Comparison of ENCODE assay signal across 1 cellular context in the genomic region with DNA sequence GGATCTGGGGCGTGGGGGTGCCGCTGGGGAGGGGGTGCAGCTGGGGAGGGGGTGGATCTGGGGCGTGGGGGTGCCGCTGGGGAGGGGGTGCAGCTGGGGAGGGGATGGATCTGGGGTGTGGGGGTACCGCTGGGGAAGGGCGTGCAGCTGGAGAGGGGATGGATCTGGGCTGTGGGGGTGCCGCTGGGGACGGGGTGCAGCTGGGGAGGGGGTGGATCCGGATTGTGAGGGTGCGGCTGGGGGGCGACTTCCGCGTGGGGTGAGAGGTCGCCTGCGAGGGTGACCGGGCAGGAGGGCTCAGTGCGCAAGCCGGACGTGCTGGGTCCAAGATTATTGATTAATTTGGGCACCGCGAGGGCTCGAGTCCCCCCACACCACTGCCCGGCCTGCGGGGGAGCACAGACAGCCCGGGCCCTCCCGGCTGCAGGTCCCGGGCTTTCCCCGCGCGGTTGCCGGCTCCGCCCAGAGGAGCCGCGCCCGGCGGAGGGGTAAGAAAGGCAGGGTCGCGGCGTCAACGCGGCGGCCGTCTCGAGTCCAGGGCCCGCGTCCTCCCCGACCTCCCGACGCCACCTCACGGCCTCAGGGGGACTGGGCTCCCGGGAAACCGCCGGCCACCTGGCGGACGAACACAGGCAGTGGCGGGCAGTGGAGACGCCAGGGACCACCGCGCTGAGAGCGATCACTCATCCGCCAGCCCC.
A peak's percentile ranks its signal among the peaks of the same experiment; 100 is the strongest.
TF ChIP-seq lines count a peak whose summit lies in the region.

No MANE protein-coding gene starts in this region.

TF ChIP-seq in HepG2, 621 proteins besides CTCF, POLR2A, EP300 and RAD21 (continued from another document and continues in another):
- TF ChIP-seq, protein P1, sequence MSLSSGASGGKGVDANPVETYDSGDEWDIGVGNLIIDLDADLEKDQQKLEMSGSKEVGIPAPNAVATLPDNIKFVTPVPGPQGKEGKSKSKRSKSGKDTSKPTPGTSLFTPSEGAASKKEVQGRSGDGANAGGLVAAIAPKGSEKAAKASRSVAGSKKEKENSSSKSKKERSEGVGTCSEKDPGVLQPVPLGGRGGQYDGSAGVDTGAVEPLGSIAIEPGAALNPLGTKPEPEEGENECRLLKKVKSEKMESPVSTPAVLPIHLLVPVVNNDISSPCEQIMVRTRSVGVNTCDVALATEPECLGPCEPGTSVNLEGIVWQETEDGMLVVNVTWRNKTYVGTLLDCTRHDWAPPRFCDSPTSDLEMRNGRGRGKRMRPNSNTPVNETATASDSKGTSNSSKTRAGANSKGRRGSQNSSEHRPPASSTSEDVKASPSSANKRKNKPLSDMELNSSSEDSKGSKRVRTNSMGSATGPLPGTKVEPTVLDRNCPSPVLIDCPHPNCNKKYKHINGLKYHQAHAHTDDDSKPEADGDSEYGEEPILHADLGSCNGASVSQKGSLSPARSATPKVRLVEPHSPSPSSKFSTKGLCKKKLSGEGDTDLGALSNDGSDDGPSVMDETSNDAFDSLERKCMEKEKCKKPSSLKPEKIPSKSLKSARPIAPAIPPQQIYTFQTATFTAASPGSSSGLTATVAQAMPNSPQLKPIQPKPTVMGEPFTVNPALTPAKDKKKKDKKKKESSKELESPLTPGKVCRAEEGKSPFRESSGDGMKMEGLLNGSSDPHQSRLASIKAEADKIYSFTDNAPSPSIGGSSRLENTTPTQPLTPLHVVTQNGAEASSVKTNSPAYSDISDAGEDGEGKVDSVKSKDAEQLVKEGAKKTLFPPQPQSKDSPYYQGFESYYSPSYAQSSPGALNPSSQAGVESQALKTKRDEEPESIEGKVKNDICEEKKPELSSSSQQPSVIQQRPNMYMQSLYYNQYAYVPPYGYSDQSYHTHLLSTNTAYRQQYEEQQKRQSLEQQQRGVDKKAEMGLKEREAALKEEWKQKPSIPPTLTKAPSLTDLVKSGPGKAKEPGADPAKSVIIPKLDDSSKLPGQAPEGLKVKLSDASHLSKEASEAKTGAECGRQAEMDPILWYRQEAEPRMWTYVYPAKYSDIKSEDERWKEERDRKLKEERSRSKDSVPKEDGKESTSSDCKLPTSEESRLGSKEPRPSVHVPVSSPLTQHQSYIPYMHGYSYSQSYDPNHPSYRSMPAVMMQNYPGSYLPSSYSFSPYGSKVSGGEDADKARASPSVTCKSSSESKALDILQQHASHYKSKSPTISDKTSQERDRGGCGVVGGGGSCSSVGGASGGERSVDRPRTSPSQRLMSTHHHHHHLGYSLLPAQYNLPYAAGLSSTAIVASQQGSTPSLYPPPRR (CRISPR knock-in tag; IDR thresholded peaks at IDR 0.05; ENCODE audit: borderline replicate concordance) = peak; percentile 20; the same call in 1 of the 2 replicates
- TF ChIP-seq FOXA1 (IDR thresholded peaks at IDR 0.05) = no peak
- TF ChIP-seq FOXA1 (CRISPR knock-in tag; IDR thresholded peaks at IDR 0.05) = no peak
- TF ChIP-seq, protein P2, sequence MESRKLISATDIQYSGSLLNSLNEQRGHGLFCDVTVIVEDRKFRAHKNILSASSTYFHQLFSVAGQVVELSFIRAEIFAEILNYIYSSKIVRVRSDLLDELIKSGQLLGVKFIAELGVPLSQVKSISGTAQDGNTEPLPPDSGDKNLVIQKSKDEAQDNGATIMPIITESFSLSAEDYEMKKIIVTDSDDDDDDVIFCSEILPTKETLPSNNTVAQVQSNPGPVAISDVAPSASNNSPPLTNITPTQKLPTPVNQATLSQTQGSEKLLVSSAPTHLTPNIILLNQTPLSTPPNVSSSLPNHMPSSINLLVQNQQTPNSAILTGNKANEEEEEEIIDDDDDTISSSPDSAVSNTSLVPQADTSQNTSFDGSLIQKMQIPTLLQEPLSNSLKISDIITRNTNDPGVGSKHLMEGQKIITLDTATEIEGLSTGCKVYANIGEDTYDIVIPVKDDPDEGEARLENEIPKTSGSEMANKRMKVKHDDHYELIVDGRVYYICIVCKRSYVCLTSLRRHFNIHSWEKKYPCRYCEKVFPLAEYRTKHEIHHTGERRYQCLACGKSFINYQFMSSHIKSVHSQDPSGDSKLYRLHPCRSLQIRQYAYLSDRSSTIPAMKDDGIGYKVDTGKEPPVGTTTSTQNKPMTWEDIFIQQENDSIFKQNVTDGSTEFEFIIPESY (CRISPR knock-in tag; IDR thresholded peaks at IDR 0.05) = no peak; the same call in 1 of the 2 replicates
- TF ChIP-seq TARDBP (CRISPR knock-in tag; IDR thresholded peaks at IDR 0.05) = no peak
- TF ChIP-seq CREB1 (IDR thresholded peaks at IDR 0.05) = no peak
- TF ChIP-seq CREB1 (CRISPR knock-in tag; IDR thresholded peaks at IDR 0.05) = no peak
- no peak for TF ChIP-seq CHCHD3 (CRISPR knock-in tag; IDR thresholded peaks at IDR 0.05)
- no peak for TF ChIP-seq EHMT2 (IDR thresholded peaks at IDR 0.05; ENCODE audit: borderline replicate concordance, low read depth, low read length)
- TF ChIP-seq, protein P3, sequence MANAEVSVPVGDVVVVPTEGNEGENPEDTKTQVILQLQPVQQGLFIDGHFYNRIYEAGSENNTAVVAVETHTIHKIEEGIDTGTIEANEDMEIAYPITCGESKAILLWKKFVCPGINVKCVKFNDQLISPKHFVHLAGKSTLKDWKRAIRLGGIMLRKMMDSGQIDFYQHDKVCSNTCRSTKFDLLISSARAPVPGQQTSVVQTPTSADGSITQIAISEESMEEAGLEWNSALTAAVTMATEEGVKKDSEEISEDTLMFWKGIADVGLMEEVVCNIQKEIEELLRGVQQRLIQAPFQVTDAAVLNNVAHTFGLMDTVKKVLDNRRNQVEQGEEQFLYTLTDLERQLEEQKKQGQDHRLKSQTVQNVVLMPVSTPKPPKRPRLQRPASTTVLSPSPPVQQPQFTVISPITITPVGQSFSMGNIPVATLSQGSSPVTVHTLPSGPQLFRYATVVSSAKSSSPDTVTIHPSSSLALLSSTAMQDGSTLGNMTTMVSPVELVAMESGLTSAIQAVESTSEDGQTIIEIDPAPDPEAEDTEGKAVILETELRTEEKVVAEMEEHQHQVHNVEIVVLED (CRISPR knock-in tag; IDR thresholded peaks at IDR 0.05; ENCODE audit: borderline replicate concordance) = no peak
- TF ChIP-seq, protein P4, sequence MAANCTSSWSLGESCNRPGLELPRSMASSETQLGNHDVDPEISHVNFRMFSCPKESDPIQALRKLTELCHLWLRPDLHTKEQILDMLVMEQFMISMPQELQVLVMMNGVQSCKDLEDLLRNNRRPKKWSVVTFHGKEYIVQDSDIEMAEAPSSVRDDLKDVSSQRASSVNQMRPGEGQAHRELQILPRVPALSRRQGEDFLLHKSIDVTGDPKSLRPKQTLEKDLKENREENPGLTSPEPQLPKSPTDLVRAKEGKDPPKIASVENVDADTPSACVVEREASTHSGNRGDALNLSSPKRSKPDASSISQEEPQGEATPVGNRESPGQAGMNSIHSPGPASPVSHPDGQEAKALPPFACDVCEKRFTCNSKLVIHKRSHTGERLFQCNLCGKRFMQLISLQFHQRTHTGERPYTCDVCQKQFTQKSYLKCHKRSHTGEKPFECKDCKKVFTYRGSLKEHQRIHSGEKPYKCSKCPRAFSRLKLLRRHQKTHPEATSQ (CRISPR knock-in tag; IDR thresholded peaks at IDR 0.05; ENCODE audit: borderline replicate concordance) = no peak
- no peak for TF ChIP-seq SALL1 (CRISPR knock-in tag; IDR thresholded peaks at IDR 0.05)
- TF ChIP-seq, protein P5, sequence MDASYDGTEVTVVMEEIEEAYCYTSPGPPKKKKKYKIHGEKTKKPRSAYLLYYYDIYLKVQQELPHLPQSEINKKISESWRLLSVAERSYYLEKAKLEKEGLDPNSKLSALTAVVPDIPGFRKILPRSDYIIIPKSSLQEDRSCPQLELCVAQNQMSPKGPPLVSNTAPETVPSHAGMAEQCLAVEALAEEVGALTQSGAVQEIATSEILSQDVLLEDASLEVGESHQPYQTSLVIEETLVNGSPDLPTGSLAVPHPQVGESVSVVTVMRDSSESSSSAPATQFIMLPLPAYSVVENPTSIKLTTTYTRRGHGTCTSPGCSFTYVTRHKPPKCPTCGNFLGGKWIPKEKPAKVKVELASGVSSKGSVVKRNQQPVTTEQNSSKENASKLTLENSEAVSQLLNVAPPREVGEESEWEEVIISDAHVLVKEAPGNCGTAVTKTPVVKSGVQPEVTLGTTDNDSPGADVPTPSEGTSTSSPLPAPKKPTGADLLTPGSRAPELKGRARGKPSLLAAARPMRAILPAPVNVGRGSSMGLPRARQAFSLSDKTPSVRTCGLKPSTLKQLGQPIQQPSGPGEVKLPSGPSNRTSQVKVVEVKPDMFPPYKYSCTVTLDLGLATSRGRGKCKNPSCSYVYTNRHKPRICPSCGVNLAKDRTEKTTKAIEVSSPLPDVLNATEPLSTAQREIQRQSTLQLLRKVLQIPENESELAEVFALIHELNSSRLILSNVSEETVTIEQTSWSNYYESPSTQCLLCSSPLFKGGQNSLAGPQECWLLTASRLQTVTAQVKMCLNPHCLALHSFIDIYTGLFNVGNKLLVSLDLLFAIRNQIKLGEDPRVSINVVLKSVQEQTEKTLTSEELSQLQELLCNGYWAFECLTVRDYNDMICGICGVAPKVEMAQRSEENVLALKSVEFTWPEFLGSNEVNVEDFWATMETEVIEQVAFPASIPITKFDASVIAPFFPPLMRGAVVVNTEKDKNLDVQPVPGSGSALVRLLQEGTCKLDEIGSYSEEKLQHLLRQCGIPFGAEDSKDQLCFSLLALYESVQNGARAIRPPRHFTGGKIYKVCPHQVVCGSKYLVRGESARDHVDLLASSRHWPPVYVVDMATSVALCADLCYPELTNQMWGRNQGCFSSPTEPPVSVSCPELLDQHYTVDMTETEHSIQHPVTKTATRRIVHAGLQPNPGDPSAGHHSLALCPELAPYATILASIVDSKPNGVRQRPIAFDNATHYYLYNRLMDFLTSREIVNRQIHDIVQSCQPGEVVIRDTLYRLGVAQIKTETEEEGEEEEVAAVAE (CRISPR knock-in tag; IDR thresholded peaks at IDR 0.05; ENCODE audit: borderline replicate concordance) = no peak
- TF ChIP-seq, protein P6, sequence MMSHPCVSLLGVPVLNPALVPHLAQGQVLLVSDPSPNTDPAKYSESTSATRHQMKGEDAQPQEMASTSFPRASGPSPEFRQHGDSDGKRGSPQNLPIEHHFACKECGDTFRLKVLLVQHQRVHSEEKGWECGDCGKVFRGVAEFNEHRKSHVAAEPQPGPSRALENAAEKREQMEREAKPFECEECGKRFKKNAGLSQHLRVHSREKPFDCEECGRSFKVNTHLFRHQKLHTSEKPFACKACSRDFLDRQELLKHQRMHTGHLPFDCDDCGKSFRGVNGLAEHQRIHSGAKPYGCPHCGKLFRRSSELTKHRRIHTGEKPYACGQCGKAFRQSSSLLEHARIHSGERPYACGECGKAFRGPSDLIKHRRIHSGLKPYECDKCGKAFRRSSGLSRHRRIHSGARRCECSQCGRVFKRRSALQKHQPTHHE (CRISPR knock-in tag; IDR thresholded peaks at IDR 0.05; ENCODE audit: borderline replicate concordance) = no peak
- peak; percentile 36 for TF ChIP-seq HNRNPK (IDR thresholded peaks at IDR 0.05; ENCODE audit: low read depth, low read length, poor library complexity, severe bottlenecking)
- no peak; the same call in 1 of the 2 replicates for TF ChIP-seq CBX5 (CRISPR knock-in tag; IDR thresholded peaks at IDR 0.05; ENCODE audit: borderline replicate concordance)
- no peak for TF ChIP-seq XBP1 (CRISPR knock-in tag; IDR thresholded peaks at IDR 0.05)
- TF ChIP-seq SOX5 (CRISPR knock-in tag; IDR thresholded peaks at IDR 0.05; ENCODE audit: borderline replicate concordance) = peak; percentile 9; the same call in 1 of the 2 replicates
- no peak for TF ChIP-seq ZNF329 (CRISPR knock-in tag; IDR thresholded peaks at IDR 0.05; ENCODE audit: low read depth)
- TF ChIP-seq ZNF34 (CRISPR knock-in tag; IDR thresholded peaks at IDR 0.05; ENCODE audit: borderline replicate concordance) = no peak
- no peak for TF ChIP-seq ZNF224 (CRISPR knock-in tag; IDR thresholded peaks at IDR 0.05)
- TF ChIP-seq ISL2 (CRISPR knock-in tag; IDR thresholded peaks at IDR 0.05) = no peak
- TF ChIP-seq ZNF556 (CRISPR knock-in tag; IDR thresholded peaks at IDR 0.05; ENCODE audit: borderline replicate concordance) = no peak
- TF ChIP-seq POLR2AphosphoS2 (IDR thresholded peaks at IDR 0.05; ENCODE audit: low read depth, low read length) = no peak
- no peak for TF ChIP-seq ARID2 (CRISPR knock-in tag; IDR thresholded peaks at IDR 0.05; ENCODE audit: borderline replicate concordance)
- peak; percentile 61; the same call in 1 of the 2 replicates for TF ChIP-seq IRF2 (CRISPR knock-in tag; IDR thresholded peaks at IDR 0.05)
- no peak for TF ChIP-seq YEATS2 (CRISPR knock-in tag; IDR thresholded peaks at IDR 0.05; ENCODE audit: borderline replicate concordance)
- no peak for TF ChIP-seq ZNF468 (CRISPR knock-in tag; IDR thresholded peaks at IDR 0.05)
- no peak; the same call in 1 of the 2 replicates for TF ChIP-seq HDAC2 (CRISPR knock-in tag; IDR thresholded peaks at IDR 0.05)
- TF ChIP-seq, protein P7, sequence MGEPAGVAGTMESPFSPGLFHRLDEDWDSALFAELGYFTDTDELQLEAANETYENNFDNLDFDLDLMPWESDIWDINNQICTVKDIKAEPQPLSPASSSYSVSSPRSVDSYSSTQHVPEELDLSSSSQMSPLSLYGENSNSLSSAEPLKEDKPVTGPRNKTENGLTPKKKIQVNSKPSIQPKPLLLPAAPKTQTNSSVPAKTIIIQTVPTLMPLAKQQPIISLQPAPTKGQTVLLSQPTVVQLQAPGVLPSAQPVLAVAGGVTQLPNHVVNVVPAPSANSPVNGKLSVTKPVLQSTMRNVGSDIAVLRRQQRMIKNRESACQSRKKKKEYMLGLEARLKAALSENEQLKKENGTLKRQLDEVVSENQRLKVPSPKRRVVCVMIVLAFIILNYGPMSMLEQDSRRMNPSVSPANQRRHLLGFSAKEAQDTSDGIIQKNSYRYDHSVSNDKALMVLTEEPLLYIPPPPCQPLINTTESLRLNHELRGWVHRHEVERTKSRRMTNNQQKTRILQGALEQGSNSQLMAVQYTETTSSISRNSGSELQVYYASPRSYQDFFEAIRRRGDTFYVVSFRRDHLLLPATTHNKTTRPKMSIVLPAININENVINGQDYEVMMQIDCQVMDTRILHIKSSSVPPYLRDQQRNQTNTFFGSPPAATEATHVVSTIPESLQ (CRISPR knock-in tag; conservative IDR thresholded peaks at IDR 0.05) = no peak
- TF ChIP-seq ETV5 (CRISPR knock-in tag; IDR thresholded peaks at IDR 0.05; ENCODE audit: borderline replicate concordance) = peak; percentile 53
- TF ChIP-seq, protein P8, sequence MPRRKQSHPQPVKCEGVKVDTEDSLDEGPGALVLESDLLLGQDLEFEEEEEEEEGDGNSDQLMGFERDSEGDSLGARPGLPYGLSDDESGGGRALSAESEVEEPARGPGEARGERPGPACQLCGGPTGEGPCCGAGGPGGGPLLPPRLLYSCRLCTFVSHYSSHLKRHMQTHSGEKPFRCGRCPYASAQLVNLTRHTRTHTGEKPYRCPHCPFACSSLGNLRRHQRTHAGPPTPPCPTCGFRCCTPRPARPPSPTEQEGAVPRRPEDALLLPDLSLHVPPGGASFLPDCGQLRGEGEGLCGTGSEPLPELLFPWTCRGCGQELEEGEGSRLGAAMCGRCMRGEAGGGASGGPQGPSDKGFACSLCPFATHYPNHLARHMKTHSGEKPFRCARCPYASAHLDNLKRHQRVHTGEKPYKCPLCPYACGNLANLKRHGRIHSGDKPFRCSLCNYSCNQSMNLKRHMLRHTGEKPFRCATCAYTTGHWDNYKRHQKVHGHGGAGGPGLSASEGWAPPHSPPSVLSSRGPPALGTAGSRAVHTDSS (CRISPR knock-in tag; conservative IDR thresholded peaks at IDR 0.05) = no peak
- TF ChIP-seq, protein P9, sequence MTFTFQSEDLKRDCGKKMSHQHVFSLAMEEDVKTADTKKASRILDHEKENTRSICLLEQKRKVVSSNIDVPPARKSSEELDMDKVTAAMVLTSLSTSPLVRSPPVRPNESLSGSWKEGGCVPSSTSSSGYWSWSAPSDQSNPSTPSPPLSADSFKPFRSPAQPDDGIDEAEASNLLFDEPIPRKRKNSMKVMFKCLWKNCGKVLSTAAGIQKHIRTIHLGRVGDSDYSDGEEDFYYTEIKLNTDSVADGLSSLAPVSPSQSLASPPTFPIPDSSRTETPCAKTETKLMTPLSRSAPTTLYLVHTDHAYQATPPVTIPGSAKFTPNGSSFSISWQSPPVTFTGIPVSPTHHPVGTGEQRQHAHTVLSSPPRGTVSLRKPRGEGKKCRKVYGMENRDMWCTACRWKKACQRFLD (CRISPR knock-in tag; IDR thresholded peaks at IDR 0.05; ENCODE audit: borderline replicate concordance) = no peak
- TF ChIP-seq STAT5B (CRISPR knock-in tag; IDR thresholded peaks at IDR 0.05) = no peak
- no peak for TF ChIP-seq ZNF780A (CRISPR knock-in tag; IDR thresholded peaks at IDR 0.05)
- no peak for TF ChIP-seq ZNF225 (CRISPR knock-in tag; IDR thresholded peaks at IDR 0.05)
